Comparison of ENCODE assay signal across 8 cellular contexts in the genomic region with DNA sequence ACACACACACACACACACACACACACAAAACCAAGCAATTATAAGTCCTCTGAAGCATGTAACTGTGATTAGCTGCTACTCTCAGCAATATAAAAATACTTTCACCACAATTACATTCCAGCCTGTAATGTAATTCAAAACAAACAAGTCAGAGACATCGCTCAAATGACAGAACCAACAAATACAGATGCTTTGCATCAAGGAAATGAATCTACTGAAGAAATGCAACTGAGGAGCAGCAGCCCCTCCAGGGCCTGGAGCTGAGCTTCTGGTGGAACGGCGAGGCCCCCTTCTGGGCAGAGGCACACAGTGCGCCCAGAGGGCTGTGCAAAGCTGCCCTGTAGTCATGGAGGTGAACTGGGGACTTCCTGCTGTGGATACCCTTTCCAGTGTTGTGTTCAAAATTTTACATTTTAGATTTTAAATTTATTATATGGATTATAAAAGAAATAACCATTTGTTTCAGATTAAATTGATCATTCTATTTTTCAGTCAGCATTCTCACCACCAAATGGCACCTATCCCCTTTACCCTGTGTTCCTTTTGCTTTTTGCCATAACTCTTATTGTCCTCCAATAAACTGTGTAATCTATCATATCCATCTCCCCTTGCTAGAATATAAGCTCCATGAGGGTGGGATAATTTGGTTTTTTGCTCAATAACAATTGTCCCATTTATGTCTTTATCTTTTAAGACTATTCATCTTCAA. TPM values are rescaled to one million over a fixed set of nuclear protein-coding genes. Genes with fewer than 3 reads are reported as not detected.
DNase-seq lines count a peak whose midpoint lies in the region; ATAC-seq and TF ChIP-seq lines count a peak whose summit lies in the region.

No MANE protein-coding gene starts in this region.

- no peaks in the 10 kb centered on the region for H3K27me3 ChIP-seq in OCI-LY3 (ENCODE audit: low read depth, low read length)
- no peaks in the 10 kb centered on the region for H3K27me3 ChIP-seq in esophagus squamous epithelium
- no peaks in the 10 kb centered on the region for H3K27me3 ChIP-seq in stomach

- H3K4me1 ChIP-seq in OCI-LY3 (ENCODE audit: low read length): no peaks in the 10 kb centered on the region
- H3K4me1 ChIP-seq in esophagus squamous epithelium: no peaks in the 10 kb centered on the region
- H3K4me1 ChIP-seq in stomach: no peaks in the 10 kb centered on the region

- no peaks in the 10 kb centered on the region for H3K27me3 Mint-ChIP-seq in nephron progenitor cell (ENCODE audit: low read depth, poor library complexity)

- DNase-seq in DMS53 treated with DMSO at 0.1 percent for 48 hours (lab: John Stamatoyannopoulos, UW; ENCODE audit: unreplicated experiment) (peak; percentile 40), HPDE6-E6E7 (ENCODE audit: extremely low spot score) (peak; percentile 67), activated T-cell treated with anti-CD3 and anti-CD28 coated beads for 48 hours (ENCODE audit: low read depth) (peak; percentile 55), esophagus squamous epithelium (lab: John Stamatoyannopoulos, UW) (peak; percentile 1), nephron progenitor cell (peak; percentile 79), stomach (peak; percentile 69)

- H2AFZ ChIP-seq in OCI-LY3 (ENCODE audit: low read depth, low read length): no peak overlapping the region

- no peak overlapping the region for H3K4me2 ChIP-seq in OCI-LY3 (ENCODE audit: low read length)

- no peak overlapping the region for H3K4me3 ChIP-seq in OCI-LY3 (ENCODE audit: low read length)
- no peak overlapping the region for H3K4me3 ChIP-seq in esophagus squamous epithelium
- no peak overlapping the region for H3K4me3 ChIP-seq in stomach

- intact Hi-C loops in esophagus squamous epithelium (cut with DNase I): loop anchor here (10.0 kb wide), 1 partner anchor 732 kb away; no protein-coding TSS in a partner anchor
- intact Hi-C loops in stomach (cut with DNase I; ENCODE audit: low total_unique reads): loop anchor here (10.0 kb wide), 1 partner anchor 732 kb away; no protein-coding TSS in a partner anchor

- H3K9ac ChIP-seq in OCI-LY3 (ENCODE audit: low read length): no peak overlapping the region

- H3K9me3 ChIP-seq in OCI-LY3 (ENCODE audit: insufficient read depth, low read length) (no peaks in the 10 kb centered on the region), esophagus squamous epithelium (no peaks in the 10 kb centered on the region), stomach (no peaks in the 10 kb centered on the region)

- ATAC-seq in GM21390 (IDR thresholded peaks at IDR 0.05; ENCODE audit: unreplicated experiment): peak; percentile 100

- peaks cover 3% of the 10 kb centered on the region for H3K36me3 ChIP-seq in OCI-LY3 (replicated peaks; ENCODE audit: low read depth, low read length)
- H3K36me3 ChIP-seq in esophagus squamous epithelium: peaks cover 0 to 17% (median 0%) of the 10 kb centered on the region in 3 donors
- peaks cover 0 to 7% (median 4%) of the 10 kb centered on the region in 4 donors for H3K36me3 ChIP-seq in stomach

- H3K9me3 Mint-ChIP-seq in nephron progenitor cell: no peaks in the 10 kb centered on the region

- H3K27ac ChIP-seq in OCI-LY3 (ENCODE audit: low read length): no peak overlapping the region
- H3K27ac ChIP-seq in esophagus squamous epithelium: no peak overlapping the region
- H3K27ac ChIP-seq in stomach: no peak overlapping the region

- WGBS in esophagus squamous epithelium, 2 donors: 8 to 13% methylated on average over 4 of the region's 4 CpGs
- WGBS in stomach, 5 donors: 15 to 26% (median 18%) methylated on average over 4 of the region's 4 CpGs

- TF ChIP-seq EP300 in stomach (IDR thresholded peaks at IDR 0.05): no peak

- H3K36me3 Mint-ChIP-seq in nephron progenitor cell (ENCODE audit: low read depth): peaks cover 9% of the 10 kb centered on the region

- no peak overlapping the region for H3K4me3 Mint-ChIP-seq in nephron progenitor cell

- no peak overlapping the region for H3K27ac Mint-ChIP-seq in nephron progenitor cell

- H4K20me1 ChIP-seq in OCI-LY3 (ENCODE audit: insufficient read depth, low read length): no peaks in the 10 kb centered on the region

- TF ChIP-seq POLR2A in esophagus squamous epithelium (IDR thresholded peaks at IDR 0.05) (no peak), stomach (IDR thresholded peaks at IDR 0.05) (no peak)

- TF ChIP-seq CTCF in OCI-LY3 (IDR thresholded peaks at IDR 0.05; ENCODE audit: low read depth, low read length) (peak; percentile 83), esophagus squamous epithelium (IDR thresholded peaks at IDR 0.05) (peak; percentile 57 to 93 (median 86)), nephron progenitor cell (IDR thresholded peaks at IDR 0.05) (peak; percentile 95), stomach (IDR thresholded peaks at IDR 0.05) (peak in 5 of 7 experiments; percentile 74 to 90 (median 84))

- H3K79me2 ChIP-seq in OCI-LY3 (ENCODE audit: low read length): no peaks in the 10 kb centered on the region

- no peaks in the 10 kb centered on the region for H3K4me1 Mint-ChIP-seq in nephron progenitor cell

RNA-seq across cellular contexts. Expression of a gene that starts 23.2 kb away (rescaled TPM):
- total RNA-seq in esophagus squamous epithelium: 10 to 100 TPM in 1 of 4 donors, 1 to 10 TPM in 3; 3.5 to 12.0 (median 6.7) TPM
- 10 to 100 TPM in 1 of 5 donors, 1 to 10 TPM in 3, not detected in 1; 3.1 to 20.0 (median 8.9) TPM for total RNA-seq in stomach
- polyA plus RNA-seq in stomach: 1 to 10 TPM; 1.1 to 6.8 (median 2.5) TPM

RNA-seq across cellular contexts. Expression of a gene that starts 23.3 kb away (rescaled TPM):
- total RNA-seq in esophagus squamous epithelium (10 to 100 TPM; 17.6 to 27.9 (median 22.3) TPM), stomach (10 to 100 TPM in 2 of 5 donors, 1 to 10 TPM in 2, under 1 TPM in 1; 0.58 to 32.3 (median 8.9) TPM)
- polyA plus RNA-seq in stomach: 10 to 100 TPM in 1 of 3 donors, 1 to 10 TPM in 2; 7.1 to 11.5 (median 9.3) TPM

Comparison
In these comparisons a context has a peak if more than half of its experiments do, and no peak if none do; other contexts are left out.
1. DNase-seq: peak in every context shown above with its lines; median percentile 79 in nephron progenitor cell; 69 in stomach; 67 in HPDE6-E6E7; 55 in activated T-cell treated with anti-CD3 and anti-CD28 coated beads for 48 hours; 40 in DMS53 treated with DMSO at 0.1 percent for 48 hours; 1 in esophagus squamous epithelium.